In the genomic region with DNA sequence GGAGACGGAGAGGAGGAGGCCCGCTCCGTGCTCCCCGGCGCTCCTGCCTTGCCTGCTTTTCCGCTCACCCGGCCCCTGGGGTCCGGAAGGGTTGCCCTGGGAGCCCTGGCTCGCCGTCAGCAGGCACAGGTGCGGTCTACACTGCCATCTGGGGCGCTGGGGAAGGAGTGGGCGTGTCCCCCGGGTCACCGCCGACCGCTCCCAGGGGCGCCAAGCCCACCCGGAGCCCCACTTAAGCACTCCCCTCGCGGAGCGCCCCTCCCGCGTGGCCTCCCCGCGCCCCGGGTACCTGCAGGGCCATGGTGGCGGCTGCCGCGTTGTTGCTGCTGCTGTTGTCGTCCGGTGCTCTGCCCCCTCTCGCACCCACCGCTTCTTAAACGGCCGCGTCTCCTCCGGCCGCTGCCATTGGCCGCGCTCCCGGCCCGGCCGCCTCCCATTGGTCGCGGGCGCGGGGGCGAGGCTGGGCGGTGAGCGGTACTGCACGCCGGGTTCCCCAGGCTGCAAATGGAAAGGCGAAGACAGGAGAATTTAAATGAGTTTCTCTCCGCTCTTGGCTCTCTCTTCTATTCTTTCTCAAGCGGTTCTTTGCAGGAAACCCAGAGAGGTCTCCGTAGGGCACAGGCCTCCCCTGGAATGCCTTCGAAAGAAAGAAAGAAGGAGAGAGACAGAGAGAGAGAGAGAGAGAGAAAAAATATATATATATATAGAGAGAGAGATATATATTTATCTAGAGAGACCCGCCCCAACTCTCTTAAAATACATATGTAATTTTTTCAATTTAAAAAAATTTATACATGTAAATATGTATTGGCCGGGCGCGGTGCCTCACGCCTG, we compare ENCODE assay signal across 8 cellular contexts. TPM values are rescaled to one million over a fixed set of nuclear protein-coding genes. Genes with fewer than 3 reads are reported as not detected.
DNase-seq lines count a peak whose midpoint lies in the region; ATAC-seq and TF ChIP-seq lines count a peak whose summit lies in the region.

Gene ACBD7, minus strand, starts transcription at position 349 of the 834 bp plus-strand sequence. Its CDS starts 48 bp downstream, at position 301.

- H3K27me3 ChIP-seq in Karpas-422 (ENCODE audit: low read length) (no peaks in the 10 kb centered on the region), neuronal stem cell (ENCODE audit: control insufficient read depth in 3 of 3, insufficient read depth in 3 of 3, low read depth in 1 of 3, low read length in 3 of 3) (no peaks in the 10 kb centered on the region)

- H3K9me3 ChIP-seq in Karpas-422 (ENCODE audit: low read length), result no peaks in the 10 kb centered on the region
- H3K9me3 ChIP-seq in neuronal stem cell (replicated peaks in 1 of 2; ENCODE audit: control insufficient read depth in 2 of 2, insufficient read depth in 1 of 2, low read depth in 1 of 2, low read length in 2 of 2), result peaks cover 4 to 5% of the 10 kb centered on the region in 2 donors

- DNase-seq in Daoy (ENCODE audit: low read depth), result peak; percentile 90
- peak; percentile 94 for DNase-seq in Karpas-422
- peak; percentile 93 for DNase-seq in activated effector memory CD4-positive, alpha-beta T cell treated with anti-CD3 and anti-CD28 coated beads, Interleukin-2, amount 50 U/mL, for 16 hours
- peak; percentile 52 for DNase-seq in foreskin melanocyte
- DNase-seq in neuronal stem cell (ENCODE audit: low spot score), result peak; percentile 84
- peak; percentile 64 for DNase-seq in stromal cell of bone marrow (ENCODE audit: low read depth)

- no peak within 1 kb of the TSS for H3K23ac ChIP-seq in neuronal stem cell (ENCODE audit: low read depth, low read length, poor library complexity)

- peak within 1 kb of the TSS; percentile 49 for H3K9ac ChIP-seq in Karpas-422 (ENCODE audit: low read length)
- H3K9ac ChIP-seq in neuronal stem cell (ENCODE audit: low read depth, low read length, poor library complexity), result peak within 1 kb of the TSS; percentile 88

- H3K36me3 ChIP-seq in Karpas-422 (ENCODE audit: insufficient read depth, low read length) (no peaks in the 10 kb centered on the region), neuronal stem cell (replicated peaks in 1 of 2; ENCODE audit: control insufficient read depth in 2 of 2, insufficient read depth in 2 of 2, low read length in 2 of 2) (peaks cover 0 to 3% of the 10 kb centered on the region in 2 donors)

- peak; percentile 99 for ATAC-seq in GM21825 (IDR thresholded peaks at IDR 0.05; ENCODE audit: unreplicated experiment)

- H2BK5ac ChIP-seq in neuronal stem cell (ENCODE audit: low read length), result peak within 1 kb of the TSS; percentile 39

- no peak within 1 kb of the TSS for H4K91ac ChIP-seq in neuronal stem cell (ENCODE audit: low read depth, low read length, poor library complexity)

- H2AK5ac ChIP-seq in neuronal stem cell (ENCODE audit: low read depth, low read length), result no peak within 1 kb of the TSS

- peak within 1 kb of the TSS; percentile 58 for H2BK15ac ChIP-seq in neuronal stem cell (ENCODE audit: low read length)

- H3K4me3 ChIP-seq in Karpas-422 (ENCODE audit: low read length) (peak within 1 kb of the TSS; percentile 70), neuronal stem cell (ENCODE audit: low read length in 2 of 2) (peak within 1 kb of the TSS; percentile 83 to 96)

- peak within 1 kb of the TSS; percentile 97 for H3K18ac ChIP-seq in neuronal stem cell (ENCODE audit: low read length)

- no peaks in the 10 kb centered on the region for H3K79me2 ChIP-seq in Karpas-422 (ENCODE audit: low read length)

- no CpG with 5 or more reads among the region's 63 CpGs for WGBS in neuronal stem cell (ENCODE audit: extremely low coverage in 2 of 2, insufficient read length in 2 of 2, insufficient replicate concordance in 1 of 2), 2 donors

- no peaks in the 10 kb centered on the region for H3K9me2 ChIP-seq in Karpas-422 (replicated peaks; ENCODE audit: insufficient read depth, low read length)

- no peak within 1 kb of the TSS for H4K8ac ChIP-seq in neuronal stem cell (ENCODE audit: low read depth, low read length)

- H3K4ac ChIP-seq in neuronal stem cell (ENCODE audit: low read length), result no peak within 1 kb of the TSS

- H2AFZ ChIP-seq in Karpas-422 (ENCODE audit: low read length), result peak within 1 kb of the TSS; percentile 74
- peak within 1 kb of the TSS; percentile 100 for H2AFZ ChIP-seq in neuronal stem cell (ENCODE audit: low read length)

- H3K4me2 ChIP-seq in Karpas-422 (ENCODE audit: low read depth, low read length, poor library complexity, severe bottlenecking) (peak within 1 kb of the TSS; percentile 87), neuronal stem cell (ENCODE audit: insufficient read depth, low read length, poor library complexity, severe bottlenecking) (peak within 1 kb of the TSS; percentile 66)

- peak within 1 kb of the TSS; percentile 38 for H3K14ac ChIP-seq in neuronal stem cell (ENCODE audit: low read length)

- peak; percentile 68 for TF ChIP-seq POLR2A in Raji (IDR thresholded peaks at IDR 0.05; ENCODE audit: insufficient read depth, low read depth, low read length)

- no peak within 1 kb of the TSS for H2BK12ac ChIP-seq in neuronal stem cell (ENCODE audit: low read length)

- no peaks in the 10 kb centered on the region for H4K20me1 ChIP-seq in Karpas-422 (ENCODE audit: insufficient read depth, low read depth, low read length)

- H2BK120ac ChIP-seq in neuronal stem cell (ENCODE audit: low read depth, low read length), result no peak within 1 kb of the TSS

- H3K79me1 ChIP-seq in neuronal stem cell (ENCODE audit: low read depth, low read length), result peaks cover 3% of the 10 kb centered on the region

- H3K27ac ChIP-seq in Karpas-422 (ENCODE audit: low read length) (no peak within 1 kb of the TSS), neuronal stem cell (replicated peaks; ENCODE audit: low read length) (no peak within 1 kb of the TSS)

- H3K4me1 ChIP-seq in Karpas-422 (ENCODE audit: low read length) (peaks cover 7% of the 10 kb centered on the region), neuronal stem cell (ENCODE audit: control insufficient read depth in 2 of 2, insufficient read depth in 1 of 2, low read depth in 1 of 2, low read length in 2 of 2) (peaks cover 5 to 6% of the 10 kb centered on the region in 2 donors)

RNA-seq across cellular contexts. Expression of gene ACBD7, which starts in this region (rescaled TPM):
- total RNA-seq in Daoy (2014; rRNA removed; shearing (Covaris generic)), result 8.5 and 10.2 TPM in 2 replicates
- total RNA-seq in Karpas-422 (2014; rRNA removed; shearing (Covaris generic); ENCODE audit: low replicate concordance), result 0.63 and 1.3 TPM in 2 replicates
- 29.0 TPM for polyA plus RNA-seq in neuronal stem cell (2013, experiment 1 of 2)
- polyA plus RNA-seq in neuronal stem cell (2013, experiment 2 of 2), result 30.5 TPM
